ENCODE assay signal across 25 cellular contexts in the genomic region with DNA sequence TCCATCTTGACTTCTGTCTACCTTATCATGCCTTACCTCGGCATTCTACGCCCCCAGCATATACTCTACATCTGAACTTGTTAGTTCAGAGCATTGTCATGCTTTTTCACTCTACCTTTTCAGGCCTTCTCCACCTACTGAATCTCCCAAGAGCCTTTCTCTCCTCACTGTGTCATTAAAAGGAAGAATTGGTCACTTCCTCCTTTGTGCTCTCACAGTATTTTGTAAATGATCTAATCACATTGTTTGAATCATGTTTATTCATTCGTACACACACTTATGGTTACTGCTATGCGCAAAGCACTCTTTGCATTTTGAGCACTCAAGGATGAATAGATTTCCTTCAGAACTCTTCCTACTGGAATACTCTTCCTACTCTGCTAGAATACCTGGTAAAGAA. TPM values are rescaled to one million over a fixed set of nuclear protein-coding genes. Genes with fewer than 3 reads are reported as not detected.
DNase-seq lines count a peak whose midpoint lies in the region; ATAC-seq, FAIRE-seq and TF ChIP-seq lines count a peak whose summit lies in the region.
"Had no signal": no experiment of that assay in that cellular context is flagged by ENCODE, and none has a peak within 500 bp of the region (broad histone marks: within the 10 kb centered on the region; RNA-seq: fewer than 3 reads in every experiment).

No MANE protein-coding gene starts in this region.

- peak; percentile 34 for ATAC-seq in left lung
- no peak for ATAC-seq in HG02642 (IDR thresholded peaks at IDR 0.05; ENCODE audit: poor library complexity, unreplicated experiment)
- ATAC-seq: left colon, natural killer cell, Panc1, right lobe of liver had no signal

- peak; percentile 39 for DNase-seq in DMS53 (lab: John Stamatoyannopoulos, UW)
- no peak for DNase-seq in DMS53 treated with DMSO at 0.1 percent for 48 hours (lab: John Stamatoyannopoulos, UW; ENCODE audit: unreplicated experiment)
- peak; percentile 18 for DNase-seq in astrocyte (ENCODE audit: low read depth)
- DNase-seq in left lung = no peak
- DNase-seq in NCI-H2227 treated with DMSO at 0.1 percent for 48 hours (lab: John Stamatoyannopoulos, UW) = no peak
- no peak for DNase-seq in NCI-H2107 treated with DMSO at 0.1 percent for 48 hours (lab: John Stamatoyannopoulos, UW; ENCODE audit: unreplicated experiment)
- DNase-seq: activated CD4-positive, alpha-beta T cell treated with anti-CD3 and anti-CD28 coated beads, Interleukin-2, amount 50 U/mL, for 1 hour; activated gamma-delta T cell treated with Interleukin-2 at 50 U/mL for 16 hours; activated T-cell treated with anti-CD3 and anti-CD28 coated beads for 4 hours; cortex of kidney; GOT3; head of caudate nucleus; left colon; natural killer cell; NCI-H1436 treated with DMSO at 0.1 percent for 48 hours; NCI-H345; ovary; right lobe of liver; SJCRH30; stomach; trophoblast cell had no signal

- peaks cover 41% of the 10 kb centered on the region for H3K79me2 ChIP-seq in astrocyte (ENCODE audit: insufficient read depth, low read length)

- TF ChIP-seq CTCF in HEK293 (tag by site-specific recombination; IDR thresholded peaks at IDR 0.05) (no peak), astrocyte (IDR thresholded peaks at IDR 0.05; ENCODE audit: insufficient read depth, low read depth, low read length) (no peak), left lung (IDR thresholded peaks at IDR 0.05) (no peak)

- no peaks in the 10 kb centered on the region for H3K36me3 Mint-ChIP-seq in astrocyte (ENCODE audit: low read depth, unreplicated experiment)
- H3K36me3 Mint-ChIP-seq: natural killer cell had no signal

- H3K36me3 ChIP-seq in HEK293 (ENCODE audit: control insufficient read depth in 2 of 2, insufficient read depth in 1 of 2, low read length in 2 of 2) (no peaks in the 10 kb centered on the region), astrocyte (ENCODE audit: insufficient read depth, low read length) (no peaks in the 10 kb centered on the region), left lung (no peaks in the 10 kb centered on the region)
- H3K36me3 ChIP-seq: ovary, right lobe of liver, stomach had no signal

- no peaks in the 10 kb centered on the region for H3K9me3 Mint-ChIP-seq in astrocyte (ENCODE audit: unreplicated experiment)
- H3K9me3 Mint-ChIP-seq: natural killer cell had no signal

- POLR2A ChIA-PET in HEK293 (lab: Yijun Ruan, JAX) = no interaction called here

- H3K4me3 Mint-ChIP-seq in astrocyte (ENCODE audit: unreplicated experiment) = no peak overlapping the region
- H3K4me3 Mint-ChIP-seq: natural killer cell had no signal

- intact Hi-C loops in left lung (cut with DNase I) = no loop called here

- H3K27ac ChIP-seq in HEK293 (ENCODE audit: extremely low read depth, low read depth, low read length) (no peak overlapping the region), astrocyte (ENCODE audit: low read depth, low read length) (no peak overlapping the region), left lung (no peak overlapping the region)
- H3K27ac ChIP-seq: HL-60, ovary, right lobe of liver, SJCRH30, stomach had no signal

- CTCF ChIA-PET in HEK293 (lab: Yijun Ruan, JAX) = interaction anchor here (0.6 to 1.8 kb wide), 2 partner anchors 20 to 1195 kb away, joined by 3 to 5 read pairs; no protein-coding TSS in a partner anchor

- no peak overlapping the region for H3K4me2 ChIP-seq in astrocyte (ENCODE audit: low read length)

- H3K4me1 Mint-ChIP-seq in astrocyte (ENCODE audit: low read depth, unreplicated experiment) = peaks cover 3% of the 10 kb centered on the region

- H3K4me1 ChIP-seq in HEK293 (ENCODE audit: control insufficient read depth, insufficient read depth, low read length) = no peaks in the 10 kb centered on the region
- no peaks in the 10 kb centered on the region for H3K4me1 ChIP-seq in astrocyte (ENCODE audit: insufficient read depth, low read length)
- peaks cover 9 to 34% of the 10 kb centered on the region in 2 donors for H3K4me1 ChIP-seq in left lung
- H3K4me1 ChIP-seq: right lobe of liver, SJCRH30 had no signal

- H3K9me3 ChIP-seq in HEK293 (ENCODE audit: control insufficient read depth, insufficient read depth, low read depth, low read length) (no peaks in the 10 kb centered on the region), astrocyte (ENCODE audit: insufficient read depth, low read depth, low read length) (no peaks in the 10 kb centered on the region), left lung (no peaks in the 10 kb centered on the region)
- H3K9me3 ChIP-seq: ovary, right lobe of liver, SJCRH30, stomach had no signal

- H3K4me3 ChIP-seq in HEK293 (ENCODE audit: low read depth, low read length) (no peak overlapping the region), astrocyte (ENCODE audit: insufficient read depth, low read depth, low read length) (no peak overlapping the region), left lung (no peak overlapping the region)
- H3K4me3 ChIP-seq: ovary, right lobe of liver, SJCRH30, stomach had no signal

- H4K20me1 ChIP-seq in astrocyte (ENCODE audit: insufficient read depth, low read length) = peaks cover 43% of the 10 kb centered on the region

- H3K27me3 ChIP-seq in astrocyte (ENCODE audit: insufficient read depth, low read length) (no peaks in the 10 kb centered on the region), left lung (no peaks in the 10 kb centered on the region)
- H3K27me3 ChIP-seq: ovary, right lobe of liver, SJCRH30, stomach had no signal

- H3K27ac Mint-ChIP-seq in astrocyte (ENCODE audit: unreplicated experiment) = no peak overlapping the region
- H3K27ac Mint-ChIP-seq: natural killer cell had no signal

- H3K9ac ChIP-seq in astrocyte (ENCODE audit: low read length) = no peak overlapping the region

- no peaks in the 10 kb centered on the region for H3K27me3 Mint-ChIP-seq in astrocyte (ENCODE audit: low read depth, unreplicated experiment)

- FAIRE-seq in astrocyte (lab: Jason Lieb, UNC) = no peak

- no peak overlapping the region for H2AFZ ChIP-seq in astrocyte (ENCODE audit: low read depth, low read length)

TF ChIP-seq in HEK293, 187 proteins besides CTCF, POLR2A, EP300 and RAD21:
- TF ChIP-seq, protein P1, sequence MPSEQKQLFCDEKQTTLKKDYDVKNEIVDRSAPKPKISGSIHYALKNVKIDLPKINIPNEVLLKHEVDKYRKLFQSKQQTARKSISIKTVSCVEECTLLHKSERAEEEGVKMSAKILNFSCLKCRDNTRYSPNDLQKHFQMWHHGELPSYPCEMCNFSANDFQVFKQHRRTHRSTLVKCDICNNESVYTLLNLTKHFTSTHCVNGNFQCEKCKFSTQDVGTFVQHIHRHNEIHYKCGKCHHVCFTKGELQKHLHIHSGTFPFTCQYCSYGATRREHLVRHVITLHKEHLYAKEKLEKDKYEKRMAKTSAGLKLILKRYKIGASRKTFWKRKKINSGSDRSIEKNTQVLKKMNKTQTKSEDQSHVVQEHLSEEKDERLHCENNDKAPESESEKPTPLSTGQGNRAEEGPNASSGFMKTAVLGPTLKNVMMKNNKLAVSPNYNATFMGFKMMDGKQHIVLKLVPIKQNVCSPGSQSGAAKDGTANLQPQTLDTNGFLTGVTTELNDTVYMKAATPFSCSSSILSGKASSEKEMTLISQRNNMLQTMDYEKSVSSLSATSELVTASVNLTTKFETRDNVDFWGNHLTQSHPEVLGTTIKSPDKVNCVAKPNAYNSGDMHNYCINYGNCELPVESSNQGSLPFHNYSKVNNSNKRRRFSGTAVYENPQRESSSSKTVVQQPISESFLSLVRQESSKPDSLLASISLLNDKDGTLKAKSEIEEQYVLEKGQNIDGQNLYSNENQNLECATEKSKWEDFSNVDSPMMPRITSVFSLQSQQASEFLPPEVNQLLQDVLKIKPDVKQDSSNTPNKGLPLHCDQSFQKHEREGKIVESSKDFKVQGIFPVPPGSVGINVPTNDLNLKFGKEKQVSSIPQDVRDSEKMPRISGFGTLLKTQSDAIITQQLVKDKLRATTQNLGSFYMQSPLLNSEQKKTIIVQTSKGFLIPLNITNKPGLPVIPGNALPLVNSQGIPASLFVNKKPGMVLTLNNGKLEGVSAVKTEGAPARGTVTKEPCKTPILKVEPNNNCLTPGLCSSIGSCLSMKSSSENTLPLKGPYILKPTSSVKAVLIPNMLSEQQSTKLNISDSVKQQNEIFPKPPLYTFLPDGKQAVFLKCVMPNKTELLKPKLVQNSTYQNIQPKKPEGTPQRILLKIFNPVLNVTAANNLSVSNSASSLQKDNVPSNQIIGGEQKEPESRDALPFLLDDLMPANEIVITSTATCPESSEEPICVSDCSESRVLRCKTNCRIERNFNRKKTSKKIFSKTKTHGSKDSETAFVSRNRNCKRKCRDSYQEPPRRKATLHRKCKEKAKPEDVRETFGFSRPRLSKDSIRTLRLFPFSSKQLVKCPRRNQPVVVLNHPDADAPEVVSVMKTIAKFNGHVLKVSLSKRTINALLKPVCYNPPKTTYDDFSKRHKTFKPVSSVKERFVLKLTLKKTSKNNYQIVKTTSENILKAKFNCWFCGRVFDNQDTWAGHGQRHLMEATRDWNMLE (tag by site-specific recombination; conservative IDR thresholded peaks at IDR 0.05; ENCODE audit: low read depth) = no peak
- 0 out of 2 replicates have a peak, but pooled peaks have one; percentile 66 for TF ChIP-seq ZNF600 (tag by site-specific recombination; IDR thresholded peaks at IDR 0.05)

RNA-seq across cellular contexts. Expression of a gene that starts 15.7 kb away (rescaled TPM):
- total RNA-seq in astrocyte = 69.1 and 75.1 TPM in 2 replicates
- 10 to 100 TPM; 58.5 to 84.6 TPM for total RNA-seq in left lung

RNA-seq across cellular contexts. Expression of a gene that starts 26.4 kb away (rescaled TPM):
- total RNA-seq in astrocyte (10.4 and 10.6 TPM in 2 replicates), left lung (1 to 10 TPM; 7.2 to 8.0 TPM)

Comparison
In these comparisons a context has a peak if more than half of its experiments do, and no peak if none do; other contexts are left out.
1. DNase-seq: peak in DMS53 (single experiment) and astrocyte (single experiment); none in DMS53 treated with DMSO at 0.1 percent for 48 hours (single experiment), left lung (0 of 2), NCI-H2227 treated with DMSO at 0.1 percent for 48 hours (single experiment) and NCI-H2107 treated with DMSO at 0.1 percent for 48 hours (single experiment).